8 cellular contexts compared by ENCODE assay signal in genomic region chr10:9305018-9305655, GRCh38.
DNase-seq lines count a peak whose midpoint lies in the region; ATAC-seq and TF ChIP-seq lines count a peak whose summit lies in the region.

No MANE protein-coding gene starts in this region.

- H3K4me1 Mint-ChIP-seq in neural crest cell, result peaks cover 4% of the 10 kb centered on the region

- no peak overlapping the region for H3K27ac Mint-ChIP-seq in neural crest cell (ENCODE audit: unreplicated experiment)

- H3K27me3 Mint-ChIP-seq in neural crest cell (ENCODE audit: low read depth), result peaks cover 45% of the 10 kb centered on the region

- ATAC-seq in GM18517 (IDR thresholded peaks at IDR 0.05; ENCODE audit: unreplicated experiment) (no peak), GM21447 (IDR thresholded peaks at IDR 0.05; ENCODE audit: unreplicated experiment) (no peak)

- H3K36me3 ChIP-seq in GM06990 (ENCODE audit: control insufficient read depth, insufficient read depth, low read length), result no peaks in the 10 kb centered on the region

- no peaks in the 10 kb centered on the region for H3K36me3 Mint-ChIP-seq in neural crest cell (ENCODE audit: low read depth)

- H3K4me3 Mint-ChIP-seq in neural crest cell, result no peak overlapping the region

- no peaks in the 10 kb centered on the region for H3K27me3 ChIP-seq in GM06990 (replicated peaks; ENCODE audit: control insufficient read depth, insufficient read depth, low read length)

- no peak for DNase-seq in GM06990 (ENCODE audit: extremely low read depth, insufficient read length)
- peak; percentile 22 for DNase-seq in LNCaP clone FGC (ENCODE audit: low read depth)
- peak; percentile 8 for DNase-seq in central memory CD4-positive, alpha-beta T cell
- no peak for DNase-seq in neural crest cell (ENCODE audit: low read depth, low spot score)
- DNase-seq in activated CD4-positive, alpha-beta T cell treated with anti-CD3 and anti-CD28 coated beads, Interleukin-2, amount 50 U/mL, for 1 hour, result no peak
- no peak for DNase-seq in hypothalamus (lab: John Stamatoyannopoulos, UW)

- TF ChIP-seq CTCF in GM06990 (IDR thresholded peaks at IDR 0.05; ENCODE audit: insufficient read depth, low read length, poor library complexity, severe bottlenecking) (peak; percentile 51), LNCaP clone FGC (IDR thresholded peaks at IDR 0.05; ENCODE audit: control insufficient read depth, extremely low read depth, insufficient read depth) (peak; percentile 62), neural crest cell (conservative IDR thresholded peaks at IDR 0.05) (peak; percentile 74)

- H3K9me3 Mint-ChIP-seq in neural crest cell, result no peaks in the 10 kb centered on the region

- H3K4me3 ChIP-seq in GM06990 (replicated peaks; ENCODE audit: low read depth, low read length) (no peak overlapping the region), LNCaP clone FGC (ENCODE audit: low read depth, low read length) (no peak overlapping the region)

Comparison
In these comparisons a context has a peak if more than half of its experiments do, and no peak if none do; other contexts are left out.
1. DNase-seq: peak in LNCaP clone FGC (single experiment) and central memory CD4-positive, alpha-beta T cell (single experiment); none in GM06990 (single experiment), neural crest cell (single experiment), activated CD4-positive, alpha-beta T cell treated with anti-CD3 and anti-CD28 coated beads, Interleukin-2, amount 50 U/mL, for 1 hour (single experiment) and hypothalamus (0 of 51).
2. Peak in every context shown above with its lines, with median percentiles within 50 percentile points of each other: CTCF ChIP-seq.